In genomic region chr13:44389003-44389666, GRCh38 we compare ENCODE assay signal across 30 cellular contexts. TPM values are rescaled to one million over a fixed set of nuclear protein-coding genes. Genes with fewer than 3 reads are reported as not detected.
DNase-seq lines count a peak whose midpoint lies in the region; ATAC-seq, FAIRE-seq and TF ChIP-seq lines count a peak whose summit lies in the region.
"Had no signal": no experiment of that assay in that cellular context is flagged by ENCODE, and none has a peak within 500 bp of the region (broad histone marks: within the 10 kb centered on the region; RNA-seq: fewer than 3 reads in every experiment).

No MANE protein-coding gene starts in this region.

- ATAC-seq in GM23338 = no peak
- ATAC-seq in K562 = no peak
- ATAC-seq in GM19324 (IDR thresholded peaks at IDR 0.05; ENCODE audit: low FRiP score, unreplicated experiment) = no peak
- ATAC-seq: activated CD8-positive, alpha-beta T cell treated with anti-CD3 and anti-CD28 coated beads, Interleukin-2, amount 10 ng/mL, durations not matched to agents 7 days and 5 days; natural killer cell; Panc1 had no signal

- H3K4me2 ChIP-seq in GM23338 = no peak overlapping the region
- 0 out of 2 replicates have a peak overlapping the region, but pooled peaks have one; percentile 13 for H3K4me2 ChIP-seq in K562 (ENCODE audit: insufficient read depth, low read length)
- H3K4me2 ChIP-seq in neural cell (ENCODE audit: low read length) = peak overlapping the region; percentile 14
- no peak overlapping the region for H3K4me2 ChIP-seq in mammary epithelial cell (ENCODE audit: insufficient read depth, low read depth, low read length)

- DNase-seq in GM23338 (ENCODE audit: low spot score) = no peak
- DNase-seq in MV-4-11 (lab: John Stamatoyannopoulos, UW) = peak; percentile 80
- no peak for DNase-seq in K562 (ENCODE audit: extremely low read depth in 1 of 4, low spot score in 3 of 4)
- no peak for DNase-seq in mammary epithelial cell
- no peak for DNase-seq in HTR-8/SVneo (ENCODE audit: insufficient read length, low spot score)
- DNase-seq: activated CD8-positive, alpha-beta T cell treated with anti-CD3 and anti-CD28 coated beads, Interleukin-2, amount 10 ng/mL, durations not matched to agents 7 days and 5 days; activated effector memory CD4-positive, alpha-beta T cell treated with anti-CD3 and anti-CD28 coated beads, Interleukin-2, amount 50 U/mL, for 16 hours; activated naive CD8-positive, alpha-beta T cell treated with anti-CD3 and anti-CD28 coated beads, Interleukin-2, amount 10 ng/mL, durations not matched to agents 7 days and 5 days; CD4-positive, alpha-beta memory T cell; DMS153; H7; Karpas-422; natural killer cell; NCI-H1105 treated with DMSO at 0.1 percent for 48 hours; NCI-H2029; NCI-H226; NCI-H748 treated with DMSO at 0.1 percent for 48 hours; posterior cingulate gyrus; SIG-M5; sigmoid colon; T-helper 1 cell; transverse colon had no signal

- H3K9me2 ChIP-seq in GM23338 (ENCODE audit: insufficient read depth) (peaks cover 24% of the 10 kb centered on the region), neural cell (ENCODE audit: insufficient read depth, low read length) (no peaks in the 10 kb centered on the region)

- dilution Hi-C loops in mammary epithelial cell (cut with HindIII; ENCODE audit: low sequenced_read_pairs) = no loop called here

- no peak overlapping the region for H3K27ac ChIP-seq in GM23338 (ENCODE audit: low read depth)
- no peak overlapping the region; the same call in 2 of the 3 replicates for H3K27ac ChIP-seq in K562 (ENCODE audit: extremely low read depth, low read depth, low read length)
- H3K27ac ChIP-seq in neural cell (ENCODE audit: low read length) = no peak overlapping the region
- no peak overlapping the region for H3K27ac ChIP-seq in mammary epithelial cell (ENCODE audit: insufficient read depth, low read depth, low read length)
- H3K27ac ChIP-seq: sigmoid colon, stomach, transverse colon had no signal

- H3K27ac Mint-ChIP-seq in GM23338 = peak overlapping the region; percentile 64; the same call in 1 of the 2 replicates
- H3K27ac Mint-ChIP-seq: activated CD8-positive, alpha-beta T cell treated with anti-CD3 and anti-CD28 coated beads, Interleukin-2, amount 10 ng/mL, durations not matched to agents 7 days and 5 days; activated naive CD8-positive, alpha-beta T cell treated with anti-CD3 and anti-CD28 coated beads, Interleukin-2, amount 10 ng/mL, durations not matched to agents 7 days and 5 days; mesothelial cell of epicardium; natural killer cell had no signal

- POLR2A ChIA-PET in K562 (lab: Yijun Ruan, JAX) = interaction anchor here (0.6 kb wide), 1 partner anchor 55 kb away, joined by 3 read pairs; no protein-coding TSS in a partner anchor

- H3K4me1 Mint-ChIP-seq in GM23338 = peaks cover 22% of the 10 kb centered on the region
- H3K4me1 Mint-ChIP-seq: natural killer cell had no signal

- H3K9me3 Mint-ChIP-seq in GM23338 = no peaks in the 10 kb centered on the region
- H3K9me3 Mint-ChIP-seq: activated naive CD8-positive, alpha-beta T cell treated with anti-CD3 and anti-CD28 coated beads, Interleukin-2, amount 10 ng/mL, durations not matched to agents 7 days and 5 days; CD4-positive, alpha-beta memory T cell; mesothelial cell of epicardium; natural killer cell had no signal

- no peak for TF ChIP-seq POLR2A in K562 (conservative IDR thresholded peaks at IDR 0.05)

- no peak overlapping the region for H3K4me3 Mint-ChIP-seq in GM23338
- H3K4me3 Mint-ChIP-seq: activated CD8-positive, alpha-beta T cell treated with anti-CD3 and anti-CD28 coated beads, Interleukin-2, amount 10 ng/mL, durations not matched to agents 7 days and 5 days; activated naive CD8-positive, alpha-beta T cell treated with anti-CD3 and anti-CD28 coated beads, Interleukin-2, amount 10 ng/mL, durations not matched to agents 7 days and 5 days; CD4-positive, alpha-beta memory T cell; mesothelial cell of epicardium; natural killer cell had no signal

- H3K9me3 ChIP-seq in K562 (replicated peaks; ENCODE audit: control insufficient read depth, insufficient read depth, low read depth, low read length) (no peaks in the 10 kb centered on the region), neural cell (ENCODE audit: low read length) (no peaks in the 10 kb centered on the region), mammary epithelial cell (replicated peaks; ENCODE audit: insufficient read depth, low read length) (no peaks in the 10 kb centered on the region)
- H3K9me3 ChIP-seq: sigmoid colon, stomach, transverse colon had no signal

- no peaks in the 10 kb centered on the region for H3K27me3 Mint-ChIP-seq in GM23338 (ENCODE audit: insufficient read depth, low read depth, poor library complexity)

- peaks cover 18% of the 10 kb centered on the region for H3K4me1 ChIP-seq in GM23338 (ENCODE audit: insufficient read depth)
- peaks cover 23 to 42% of the 10 kb centered on the region in 2 experiments; a peak in 4 of 5 replicates for H3K4me1 ChIP-seq in K562 (replicated peaks in 1 of 2; ENCODE audit: control insufficient read depth in 2 of 2, insufficient read depth in 2 of 2, low read length in 2 of 2)
- H3K4me1 ChIP-seq in mammary epithelial cell (ENCODE audit: insufficient read depth, low read length) = no peaks in the 10 kb centered on the region
- H3K4me1 ChIP-seq: sigmoid colon had no signal

- H3F3A ChIP-seq in GM23338 (replicated peaks; ENCODE audit: low read depth) (no peaks in the 10 kb centered on the region), neural cell (ENCODE audit: insufficient read depth, low read length, poor library complexity, severe bottlenecking) (no peaks in the 10 kb centered on the region)

- TF ChIP-seq RAD21 in K562 (CRISPR knock-in tag; conservative IDR thresholded peaks at IDR 0.05 in 1 of 2, IDR thresholded peaks at IDR 0.05 in 1 of 2) = no peak
- no peak for TF ChIP-seq RAD21 in neural cell (conservative IDR thresholded peaks at IDR 0.05)

- TF ChIP-seq EP300 in K562 (IDR thresholded peaks at IDR 0.05; ENCODE audit: low read length) (no peak), neural cell (conservative IDR thresholded peaks at IDR 0.05; ENCODE audit: poor library complexity, severe bottlenecking) (no peak)

- H3K79me2 ChIP-seq in GM23338 (replicated peaks; ENCODE audit: insufficient read depth) = no peaks in the 10 kb centered on the region
- H3K79me2 ChIP-seq in K562 (ENCODE audit: control insufficient read depth, insufficient read depth, low read length) = no peaks in the 10 kb centered on the region
- no peaks in the 10 kb centered on the region for H3K79me2 ChIP-seq in neural cell (replicated peaks; ENCODE audit: insufficient read depth, low read length)
- H3K79me2 ChIP-seq in mammary epithelial cell (ENCODE audit: insufficient read depth, low read length) = no peaks in the 10 kb centered on the region

- TF ChIP-seq CTCF in GM23338 (conservative IDR thresholded peaks at IDR 0.05; ENCODE audit: low read depth in 2 of 2) = no peak
- no peak for TF ChIP-seq CTCF in K562 (IDR thresholded peaks at IDR 0.05 in 2 of 3, conservative IDR thresholded peaks at IDR 0.05 in 1 of 3; ENCODE audit: insufficient read depth in 2 of 3, low read depth in 1 of 3, low read length in 3 of 3)
- TF ChIP-seq CTCF in neural cell (IDR thresholded peaks at IDR 0.05; ENCODE audit: poor library complexity, severe bottlenecking) = no peak
- TF ChIP-seq CTCF in mammary epithelial cell (conservative IDR thresholded peaks at IDR 0.05 in 1 of 2, IDR thresholded peaks at IDR 0.05 in 1 of 2; ENCODE audit: extremely low read depth in 1 of 2, insufficient read depth in 1 of 2, low read depth in 1 of 2, low read length in 2 of 2) = no peak

- no TSS peak for BruUV-seq in K562 (replicated peaks; lab: Mats Ljungman, UMichigan)
- no TSS peak for BruUV-seq in mammary epithelial cell (replicated peaks; lab: Mats Ljungman, UMichigan)

- H4K20me1 ChIP-seq in GM23338 (replicated peaks; ENCODE audit: insufficient read depth) (no peaks in the 10 kb centered on the region), K562 (replicated peaks; ENCODE audit: control insufficient read depth, insufficient read depth, low read length) (no peaks in the 10 kb centered on the region), neural cell (ENCODE audit: insufficient read depth) (no peaks in the 10 kb centered on the region), mammary epithelial cell (ENCODE audit: insufficient read depth, low read length) (no peaks in the 10 kb centered on the region)

- intact Hi-C loops in K562 (cut with micrococcal nuclease) = loop anchor here (5.0 kb wide), 1 partner anchor 147 kb away; no protein-coding TSS in a partner anchor
- intact Hi-C loops in mammary epithelial cell (cut with micrococcal nuclease) = no loop called here

- FAIRE-seq in K562 (lab: Jason Lieb, UNC) (no peak), HTR-8/SVneo (lab: Jason Lieb, UNC) (no peak)
- FAIRE-seq: astrocyte had no signal

- 50% methylated on average over 4 of the region's 4 CpGs for WGBS in K562 (ENCODE audit: insufficient coverage, low coverage, missing lambda C conversion rate)
- WGBS in mammary epithelial cell (ENCODE audit: low coverage, missing lambda C conversion rate) = 84% methylated on average over 4 of the region's 4 CpGs

- H3K36me3 Mint-ChIP-seq in GM23338 (ENCODE audit: low read depth) = no peaks in the 10 kb centered on the region
- H3K36me3 Mint-ChIP-seq: activated naive CD8-positive, alpha-beta T cell treated with anti-CD3 and anti-CD28 coated beads, Interleukin-2, amount 10 ng/mL, durations not matched to agents 7 days and 5 days; CD4-positive, alpha-beta memory T cell; mesothelial cell of epicardium; natural killer cell had no signal

- H3K27me3 ChIP-seq in GM23338 (ENCODE audit: insufficient read depth) = no peaks in the 10 kb centered on the region
- no peaks in the 10 kb centered on the region for H3K27me3 ChIP-seq in K562 (ENCODE audit: control insufficient read depth in 2 of 2, insufficient read depth in 2 of 2, low read length in 2 of 2)
- no peaks in the 10 kb centered on the region for H3K27me3 ChIP-seq in neural cell (ENCODE audit: insufficient read depth, low read depth, low read length)
- H3K27me3 ChIP-seq in mammary epithelial cell (ENCODE audit: insufficient read depth, low read length) = no peaks in the 10 kb centered on the region
- H3K27me3 ChIP-seq: sigmoid colon, stomach, transverse colon had no signal

- 0 out of 2 replicates have a peak overlapping the region, but pooled peaks have one; percentile 69 for H2AFZ ChIP-seq in GM23338
- peak overlapping the region; percentile 69 for H2AFZ ChIP-seq in K562 (ENCODE audit: low read depth, low read length)
- no peak overlapping the region for H2AFZ ChIP-seq in neural cell (ENCODE audit: low read depth, low read length)
- H2AFZ ChIP-seq in mammary epithelial cell (ENCODE audit: low read depth, low read length) = no peak overlapping the region

- in situ Hi-C loops in K562 (cut with MboI) (no loop called here), mammary epithelial cell (cut with MboI; ENCODE audit: low sequenced_read_pairs in 2 of 2) (no loop called here)

- H3K36me3 ChIP-seq in GM23338 (ENCODE audit: insufficient read depth) (no peaks in the 10 kb centered on the region), K562 (ENCODE audit: control insufficient read depth, insufficient read depth, low read length) (no peaks in the 10 kb centered on the region), neural cell (ENCODE audit: insufficient read depth, low read length) (no peaks in the 10 kb centered on the region), mammary epithelial cell (ENCODE audit: insufficient read depth, low read length) (no peaks in the 10 kb centered on the region)
- H3K36me3 ChIP-seq: sigmoid colon, transverse colon had no signal

- H3K9ac ChIP-seq in K562 (ENCODE audit: insufficient read depth in 1 of 2, low read depth in 2 of 2, low read length in 2 of 2) = no peak overlapping the region; a peak in 1 of 4 replicates
- H3K9ac ChIP-seq in neural cell (ENCODE audit: low read length) = no peak overlapping the region
- H3K9ac ChIP-seq in mammary epithelial cell (ENCODE audit: insufficient read depth, low read length) = no peak overlapping the region

- no peaks in the 10 kb centered on the region for H3K9me1 ChIP-seq in K562 (ENCODE audit: control insufficient read depth, insufficient read depth, low read length)

- CTCF ChIA-PET in K562 (lab: Yijun Ruan, JAX; ENCODE audit: low intra/inter-chr PET ratio) (no interaction called here), mammary epithelial cell (lab: Charles Lee; ENCODE audit: low non-redundant PET) (no interaction called here)

- H3K4me3 ChIP-seq in GM23338 (no peak overlapping the region), K562 (no peak overlapping the region), neural cell (ENCODE audit: low read length) (no peak overlapping the region), mammary epithelial cell (replicated peaks in 1 of 3; ENCODE audit: insufficient read depth in 1 of 3, low read depth in 2 of 3, low read length in 3 of 3) (no peak overlapping the region)
- H3K4me3 ChIP-seq: sigmoid colon, stomach, transverse colon had no signal

RNA-seq across cellular contexts. Expression of gene SERP2, which starts 15.5 kb away (rescaled TPM):
- total RNA-seq in GM23338 (2014; rRNA removed; shearing (Covaris generic)) = 0.59 and 3.4 TPM in 2 replicates
- 2.9 and 3.4 TPM in 2 replicates for polyA plus RNA-seq in GM23338 (2016; fragmentation: Nextera tagmentation; extraction: Ambion mirVana)
- total RNA-seq in K562 (2011; cell fraction: chromatin; rRNA removed; ENCODE audit: low replicate concordance) = not detected in 2 replicates
- total RNA-seq in K562 (2011; cell fraction: nucleolus; rRNA removed) = not detected in 2 replicates
- not detected in 2 replicates for total RNA-seq in K562 (2011; cell fraction: nucleoplasm; rRNA removed)
- not detected in 2 replicates for total RNA-seq in K562 (2014; rRNA removed)
- total RNA-seq in K562 (2014; rRNA removed; fragmentation: Illumina TruSeq; extraction: Trizol) = not detected in 2 replicates
- total RNA-seq in K562 (2015; rRNA removed; fragmentation: Illumina TruSeq; extraction: Trizol) = not detected in 2 replicates
- not detected in 2 replicates for total RNA-seq in K562 (2021)
- polyA plus RNA-seq in K562 (2011; rRNA removed) = not detected in 2 replicates
- polyA plus RNA-seq in K562 (2011; cell fraction: cytosol; rRNA removed) = not detected in 2 replicates
- not detected in 2 replicates for polyA plus RNA-seq in K562 (2011; cell fraction: nucleus; rRNA removed)
- not detected in 2 replicates for polyA plus RNA-seq in K562 (2012)
- polyA plus RNA-seq in K562 (2014; fragmentation: Illumina TruSeq; extraction: Trizol) = not detected in 2 replicates
- not detected for polyA plus RNA-seq in K562 (2014; fragmentation: Nextera tagmentation; extraction: Ambion mirVana)
- 0.13 TPM in 1 of 2 replicates, not detected in the other for polyA plus RNA-seq in K562 (2014; rRNA removed)
- not detected in 2 replicates for polyA minus RNA-seq in K562 (2011; rRNA and poly(A)+ RNA removed)
- not detected in 2 replicates for polyA minus RNA-seq in K562 (2011; cell fraction: cytosol; rRNA and poly(A)+ RNA removed)
- not detected in 2 replicates for polyA minus RNA-seq in K562 (2011; cell fraction: nucleus; rRNA and poly(A)+ RNA removed)
- 14.8 and 15.4 TPM in 2 replicates for polyA plus RNA-seq in neural cell
- 0.97 and 1.6 TPM in 2 replicates for polyA minus RNA-seq in neural cell
- total RNA-seq in mammary epithelial cell = 1 to 10 TPM in 1 of 2 donors, under 1 TPM in 1; 0.94 to 3.0 TPM
- 0.87 TPM for polyA plus RNA-seq in mammary epithelial cell
- polyA minus RNA-seq in mammary epithelial cell = 6.7 TPM
- total RNA-seq: CD4-positive, alpha-beta memory T cell; G401; HT1080 had no signal
- polyA plus RNA-seq: CD4-positive, alpha-beta memory T cell had no signal

Comparison
In these comparisons a context has a peak if more than half of its experiments do, and no peak if none do; other contexts are left out.
1. H2AFZ ChIP-seq: peak in GM23338 (single experiment) and K562 (single experiment); none in neural cell (single experiment) and mammary epithelial cell (single experiment).
2. H3K4me2 ChIP-seq: peak in K562 (single experiment) and neural cell (single experiment); none in GM23338 (single experiment) and mammary epithelial cell (single experiment).